Comparison of ENCODE assay signal across 8 cellular contexts in genomic region chr13:20127563-20128458, GRCh38. TPM values are rescaled to one million over a fixed set of nuclear protein-coding genes. Genes with fewer than 3 reads are reported as not detected.
DNase-seq lines count a peak whose midpoint lies in the region; ATAC-seq, FAIRE-seq and TF ChIP-seq lines count a peak whose summit lies in the region.

No MANE protein-coding gene starts in this region.

- CTCF ChIA-PET in endothelial cell of umbilical vein (lab: Charles Lee) = interaction anchor here (1.0 to 1.9 kb wide), 12 partner anchors 9 to 798 kb away, joined by 3 to 14 read pairs (median 3); partner anchors contain the start of gene GJA3

- no peaks in the 10 kb centered on the region for H3K79me2 ChIP-seq in endothelial cell of umbilical vein (ENCODE audit: control insufficient read depth, insufficient read depth, low read length)

- no peaks in the 10 kb centered on the region for H3K9me3 ChIP-seq in MG63
- H3K9me3 ChIP-seq in endothelial cell of umbilical vein (replicated peaks; ENCODE audit: control insufficient read depth, insufficient read depth, low read length) = no peaks in the 10 kb centered on the region

- H4K20me1 ChIP-seq in endothelial cell of umbilical vein (replicated peaks; ENCODE audit: control insufficient read depth, extremely low read depth, insufficient read depth, low read length) = no peaks in the 10 kb centered on the region

- TF ChIP-seq CTCF in endothelial cell of umbilical vein (IDR thresholded peaks at IDR 0.05; ENCODE audit: extremely low read depth in 1 of 2, insufficient read depth in 1 of 2, low read depth in 1 of 2, low read length in 2 of 2) = peak; percentile 20 to 56

- H3K27ac ChIP-seq in endothelial cell of umbilical vein (ENCODE audit: insufficient read depth, low read depth, low read length) = no peak overlapping the region

- intact Hi-C loops in endothelial cell of umbilical vein (cut with micrococcal nuclease) = loop anchor here (1.0 kb wide), 1 partner anchor 9 kb away; no protein-coding TSS in a partner anchor

- dilution Hi-C loops in endothelial cell of umbilical vein (cut with MboI; ENCODE audit: extremely low pct_ligation_motif_present, low sequenced_read_pairs) = no loop called here

- no peaks in the 10 kb centered on the region for H3K9me1 ChIP-seq in endothelial cell of umbilical vein (replicated peaks; ENCODE audit: control insufficient read depth, extremely low read depth, insufficient read depth, low read length)

- peak; percentile 77 for FAIRE-seq in endothelial cell of umbilical vein (lab: Jason Lieb, UNC)

- peak overlapping the region; percentile 81 for H2AFZ ChIP-seq in endothelial cell of umbilical vein (ENCODE audit: low read depth, low read length)

- peaks cover 4% of the 10 kb centered on the region for H3K4me1 ChIP-seq in endothelial cell of umbilical vein (ENCODE audit: control insufficient read depth, extremely low read depth, insufficient read depth, low read length)

- H3K9ac ChIP-seq in endothelial cell of umbilical vein (replicated peaks; ENCODE audit: extremely low read depth, insufficient read depth, low read length) = peak overlapping the region; percentile 46

- DNase-seq in D341Med (ENCODE audit: low spot score) = peak; percentile 78
- DNase-seq in MG63 = peak; percentile 85
- peak; percentile 39 to 60 for DNase-seq in activated CD4-positive, alpha-beta T cell treated with anti-CD3 and anti-CD28 coated beads, Interleukin-2, amount 50 U/mL, for 48 hours
- DNase-seq in endothelial cell of umbilical vein (ENCODE audit: low read depth, low spot score) = peak; percentile 38
- peak; percentile 64 for DNase-seq in medulla oblongata (ENCODE audit: extremely low spot score)
- peak; percentile 61 for DNase-seq in stimulated activated naive CD8-positive, alpha-beta T cell treated with anti-CD3 and anti-CD28 coated beads, Interleukin-15, Interleukin-2, amounts not matched to agents 100 U/mL and 50 U/mL, for 24 hours
- DNase-seq in NCI-H2227 treated with DMSO at 0.1 percent for 48 hours (lab: John Stamatoyannopoulos, UW) = no peak

- H3K4me2 ChIP-seq in endothelial cell of umbilical vein (ENCODE audit: insufficient read depth, low read length) = peak overlapping the region; percentile 84

- BruUV-seq in endothelial cell of umbilical vein (replicated peaks; lab: Mats Ljungman, UMichigan) = no TSS peak

- H3K27me3 ChIP-seq in MG63 (no peaks in the 10 kb centered on the region), endothelial cell of umbilical vein (ENCODE audit: control insufficient read depth in 2 of 2, insufficient read depth in 2 of 2, low read length in 2 of 2) (peaks cover 24 to 31% of the 10 kb centered on the region in 2 experiments)

- H3K4me3 ChIP-seq in MG63 (peak overlapping the region; percentile 53), endothelial cell of umbilical vein (replicated peaks in 1 of 3; ENCODE audit: insufficient read depth in 1 of 3, low read depth in 1 of 3, low read length in 3 of 3) (peak overlapping the region; percentile 5 to 40 (median 19))

- POLR2A ChIA-PET in endothelial cell of umbilical vein (lab: Charles Lee) = interaction anchor here (1.5 kb wide), 1 partner anchor 9 kb away, joined by 5 read pairs; no protein-coding TSS in a partner anchor

- TF ChIP-seq POLR2A in endothelial cell of umbilical vein (IDR thresholded peaks at IDR 0.05; ENCODE audit: low read depth, low read length) = no peak

- peak; percentile 64 for ATAC-seq in GM21528 (IDR thresholded peaks at IDR 0.05; ENCODE audit: low FRiP score, unreplicated experiment)
- peak; percentile 60 for ATAC-seq in stimulated activated naive CD8-positive, alpha-beta T cell treated with anti-CD3 and anti-CD28 coated beads, Interleukin-15, Interleukin-2, amounts not matched to agents 100 U/mL and 50 U/mL, for 24 hours

- H3K36me3 ChIP-seq in MG63 (no peaks in the 10 kb centered on the region), endothelial cell of umbilical vein (ENCODE audit: control insufficient read depth in 2 of 2, extremely low read depth in 1 of 2, insufficient read depth in 2 of 2, low read length in 2 of 2) (no peaks in the 10 kb centered on the region)

TF ChIP-seq in endothelial cell of umbilical vein, 7 proteins besides CTCF, POLR2A, EP300 and RAD21:
- TF ChIP-seq, protein P1, sequence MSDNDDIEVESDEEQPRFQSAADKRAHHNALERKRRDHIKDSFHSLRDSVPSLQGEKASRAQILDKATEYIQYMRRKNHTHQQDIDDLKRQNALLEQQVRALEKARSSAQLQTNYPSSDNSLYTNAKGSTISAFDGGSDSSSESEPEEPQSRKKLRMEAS (IDR thresholded peaks at IDR 0.05; ENCODE audit: insufficient read depth, insufficient read length) = no peak
- peak; percentile 73 for TF ChIP-seq EZH2 (IDR thresholded peaks at IDR 0.05; ENCODE audit: borderline replicate concordance, low read depth, low read length, severe bottlenecking)

RNA-seq across cellular contexts. Expression of gene GJA3, which starts 33.0 kb away (rescaled TPM):
- total RNA-seq in MG63 (2014; rRNA removed; shearing (Covaris generic); ENCODE audit: low replicate concordance) = 2.3 and 3.3 TPM in 2 replicates
- not detected in 2 replicates for total RNA-seq in endothelial cell of umbilical vein
- not detected in 2 replicates for polyA plus RNA-seq in endothelial cell of umbilical vein
- polyA plus RNA-seq in endothelial cell of umbilical vein (2011; cell fraction: cytosol; rRNA removed) = not detected in 2 replicates
- not detected in 2 replicates for polyA plus RNA-seq in endothelial cell of umbilical vein (2011; cell fraction: nucleus; rRNA removed)
- not detected in 2 replicates for polyA plus RNA-seq in endothelial cell of umbilical vein (2012)
- not detected in 2 replicates for polyA minus RNA-seq in endothelial cell of umbilical vein
- not detected for polyA minus RNA-seq in endothelial cell of umbilical vein (2011; cell fraction: cytosol; rRNA and poly(A)+ RNA removed)
- not detected in 2 replicates for polyA minus RNA-seq in endothelial cell of umbilical vein (2011; cell fraction: nucleus; rRNA and poly(A)+ RNA removed)
